Comparison of ENCODE assay signal across 16 cellular contexts in genomic region chr2:19848952-19849351, GRCh38.
DNase-seq lines count a peak whose midpoint lies in the region; ATAC-seq and TF ChIP-seq lines count a peak whose summit lies in the region.
"Had no signal": no experiment of that assay in that cellular context is flagged by ENCODE, and none has a peak within 500 bp of the region (broad histone marks: within the 10 kb centered on the region; RNA-seq: fewer than 3 reads in every experiment).

No MANE protein-coding gene starts in this region.

- no peak overlapping the region for H3K27ac ChIP-seq in coronary artery
- H3K27ac ChIP-seq: 22Rv1, BLaER1, C4-2B had no signal

- ATAC-seq in activated CD4-positive, CD25-positive, alpha-beta regulatory T cell treated with anti-CD3 and anti-CD28 coated beads, Interleukin-2, amount 50 U/mL, for 24 hours, result no peak
- ATAC-seq: CD8-positive, alpha-beta T cell had no signal

- DNase-seq in activated CD8-positive, alpha-beta memory T cell treated with anti-CD3 and anti-CD28 coated beads for 24 hours, result peak; percentile 13
- no peak for DNase-seq in activated CD8-positive, alpha-beta memory T cell treated with anti-CD3 and anti-CD28 coated beads, Interleukin-2, amount 50 U/mL, for 48 hours
- DNase-seq in coronary artery (ENCODE audit: low spot score) (peak; percentile 35), islet precursor cell (peak; percentile 26)
- no peak for DNase-seq in NK-92 treated with Interleukin-12 subunit alpha and Interleukin-12 subunit beta, amount 100 ng/mL, for 24 hours (lab: John Stamatoyannopoulos, UW)
- DNase-seq: Caco-2; CD4-positive, CD25-positive, alpha-beta regulatory T cell; CD8-positive, alpha-beta T cell; DMS153; DND-41; GOT3; HCEC 1CT had no signal

- no peak for TF ChIP-seq CTCF in coronary artery (IDR thresholded peaks at IDR 0.05)

- no peak overlapping the region for H3K4me3 ChIP-seq in coronary artery
- H3K4me3 ChIP-seq: BLaER1 had no signal

Comparison
In these comparisons a context has a peak if more than half of its experiments do, and no peak if none do; other contexts are left out.
1. DNase-seq: peak in activated CD8-positive, alpha-beta memory T cell treated with anti-CD3 and anti-CD28 coated beads for 24 hours (single experiment), coronary artery (single experiment) and islet precursor cell (single experiment); none in activated CD8-positive, alpha-beta memory T cell treated with anti-CD3 and anti-CD28 coated beads, Interleukin-2, amount 50 U/mL, for 48 hours (single experiment) and NK-92 treated with Interleukin-12 subunit alpha and Interleukin-12 subunit beta, amount 100 ng/mL, for 24 hours (single experiment).